ENCODE assay signal across 1 cellular context in the genomic region with DNA sequence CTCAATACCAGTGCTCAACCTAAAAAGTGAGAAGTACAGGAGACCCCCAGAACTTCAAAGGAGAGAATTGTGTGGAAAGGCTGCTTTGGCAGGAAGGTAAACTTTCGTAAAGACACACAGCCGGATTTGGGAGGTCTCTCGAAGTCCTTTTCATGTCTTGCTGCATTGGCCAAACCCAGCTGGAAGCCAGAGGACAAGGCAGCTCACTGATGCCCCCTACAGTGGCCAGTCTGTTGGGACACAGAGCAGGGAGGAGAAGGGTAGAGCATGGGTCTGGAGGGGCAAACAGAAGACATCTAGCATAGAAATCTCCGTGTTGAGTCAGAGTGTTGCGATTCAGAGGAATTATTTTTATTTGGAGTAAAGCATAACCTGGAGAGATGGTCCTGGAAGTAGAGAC.
TF ChIP-seq lines count a peak whose summit lies in the region.

No MANE protein-coding gene starts in this region.

TF ChIP-seq in WTC11, 78 proteins besides CTCF, POLR2A, EP300 and RAD21 (continued from another document):
- TF ChIP-seq, protein P1, sequence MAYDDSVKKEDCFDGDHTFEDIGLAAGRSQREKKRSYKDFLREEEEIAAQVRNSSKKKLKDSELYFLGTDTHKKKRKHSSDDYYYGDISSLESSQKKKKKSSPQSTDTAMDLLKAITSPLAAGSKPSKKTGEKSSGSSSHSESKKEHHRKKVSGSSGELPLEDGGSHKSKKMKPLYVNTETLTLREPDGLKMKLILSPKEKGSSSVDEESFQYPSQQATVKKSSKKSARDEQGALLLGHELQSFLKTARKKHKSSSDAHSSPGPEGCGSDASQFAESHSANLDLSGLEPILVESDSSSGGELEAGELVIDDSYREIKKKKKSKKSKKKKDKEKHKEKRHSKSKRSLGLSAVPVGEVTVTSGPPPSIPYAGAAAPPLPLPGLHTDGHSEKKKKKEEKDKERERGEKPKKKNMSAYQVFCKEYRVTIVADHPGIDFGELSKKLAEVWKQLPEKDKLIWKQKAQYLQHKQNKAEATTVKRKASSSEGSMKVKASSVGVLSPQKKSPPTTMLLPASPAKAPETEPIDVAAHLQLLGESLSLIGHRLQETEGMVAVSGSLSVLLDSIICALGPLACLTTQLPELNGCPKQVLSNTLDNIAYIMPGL (CRISPR knock-in tag; IDR thresholded peaks at IDR 0.05): no peak
- no peak for TF ChIP-seq ZNF138 (CRISPR knock-in tag; conservative IDR thresholded peaks at IDR 0.05)
- TF ChIP-seq, protein P2, sequence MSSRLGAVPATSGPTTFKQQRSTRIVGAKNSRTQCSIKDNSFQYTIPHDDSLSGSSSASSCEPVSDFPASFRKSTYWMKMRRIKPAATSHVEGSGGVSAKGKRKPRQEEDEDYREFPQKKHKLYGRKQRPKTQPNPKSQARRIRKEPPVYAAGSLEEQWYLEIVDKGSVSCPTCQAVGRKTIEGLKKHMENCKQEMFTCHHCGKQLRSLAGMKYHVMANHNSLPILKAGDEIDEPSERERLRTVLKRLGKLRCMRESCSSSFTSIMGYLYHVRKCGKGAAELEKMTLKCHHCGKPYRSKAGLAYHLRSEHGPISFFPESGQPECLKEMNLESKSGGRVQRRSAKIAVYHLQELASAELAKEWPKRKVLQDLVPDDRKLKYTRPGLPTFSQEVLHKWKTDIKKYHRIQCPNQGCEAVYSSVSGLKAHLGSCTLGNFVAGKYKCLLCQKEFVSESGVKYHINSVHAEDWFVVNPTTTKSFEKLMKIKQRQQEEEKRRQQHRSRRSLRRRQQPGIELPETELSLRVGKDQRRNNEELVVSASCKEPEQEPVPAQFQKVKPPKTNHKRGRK (CRISPR knock-in tag; IDR thresholded peaks at IDR 0.05; ENCODE audit: borderline replicate concordance): no peak
- peak; percentile 46; the same call in 1 of the 2 replicates for TF ChIP-seq GTF2I (CRISPR knock-in tag; conservative IDR thresholded peaks at IDR 0.05)
- TF ChIP-seq, protein P3, sequence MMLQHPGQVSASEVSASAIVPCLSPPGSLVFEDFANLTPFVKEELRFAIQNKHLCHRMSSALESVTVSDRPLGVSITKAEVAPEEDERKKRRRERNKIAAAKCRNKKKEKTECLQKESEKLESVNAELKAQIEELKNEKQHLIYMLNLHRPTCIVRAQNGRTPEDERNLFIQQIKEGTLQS (CRISPR knock-in tag; conservative IDR thresholded peaks at IDR 0.05): no peak
- TF ChIP-seq KAT7 (CRISPR knock-in tag; IDR thresholded peaks at IDR 0.05; ENCODE audit: borderline replicate concordance): no peak
- peak; percentile 99 for TF ChIP-seq ZNF121 (CRISPR knock-in tag; IDR thresholded peaks at IDR 0.05)
- no peak for TF ChIP-seq HMGA2 (CRISPR knock-in tag; IDR thresholded peaks at IDR 0.05)
